10 cellular contexts compared by ENCODE assay signal in the genomic region with DNA sequence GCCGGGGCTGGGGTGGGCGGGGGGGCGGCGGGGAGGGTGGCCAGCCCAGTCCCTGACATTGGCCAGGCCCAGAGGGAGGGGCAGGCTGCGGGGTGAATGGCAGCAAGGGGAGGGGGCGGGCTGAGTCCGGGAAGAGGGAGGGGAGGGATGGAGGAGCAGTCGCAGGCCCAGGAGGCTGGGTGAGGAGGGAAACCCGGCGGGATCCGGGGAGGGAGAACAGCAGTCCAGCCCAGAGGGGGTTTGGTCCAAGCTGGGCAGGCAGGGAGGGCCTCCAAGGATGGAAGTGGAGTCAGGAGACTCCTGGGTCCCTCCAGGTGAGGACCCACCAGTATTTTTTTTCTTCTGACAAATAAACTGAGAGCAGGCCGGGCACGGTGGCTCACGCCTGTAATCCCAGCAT. TPM values are rescaled to one million over a fixed set of nuclear protein-coding genes. Genes with fewer than 3 reads are reported as not detected.
DNase-seq lines count a peak whose midpoint lies in the region; ATAC-seq and TF ChIP-seq lines count a peak whose summit lies in the region.
"Had no signal": no experiment of that assay in that cellular context is flagged by ENCODE, and none has a peak within 500 bp of the region (broad histone marks: within the 10 kb centered on the region; RNA-seq: fewer than 3 reads in every experiment).

No MANE protein-coding gene starts in this region.

- no peak for ATAC-seq in GM21576 (IDR thresholded peaks at IDR 0.05; ENCODE audit: unreplicated experiment)

- intact Hi-C loops in ascending aorta (cut with DNase I), result no loop called here

- no peak overlapping the region for H2AK5ac ChIP-seq in mesendoderm (ENCODE audit: low read length)

- H2BK120ac ChIP-seq in mesendoderm (ENCODE audit: low read depth, low read length), result no peak overlapping the region

- peaks cover 20 to 97% (median 83%) of the 10 kb centered on the region in 10 experiments for H3K4me1 ChIP-seq in BLaER1 treated with 17β-estradiol and CSF1 and Interleukin-3, amounts not matched to agents 10 nM and 100 nM
- H3K4me1 ChIP-seq in ascending aorta, result no peaks in the 10 kb centered on the region
- H3K4me1 ChIP-seq in mesendoderm (ENCODE audit: control insufficient read depth, low read depth, low read length), result no peaks in the 10 kb centered on the region

- no peak overlapping the region for H4K5ac ChIP-seq in mesendoderm (ENCODE audit: low read length)

- peaks cover 0 to 21% (median 0%) of the 10 kb centered on the region in 11 experiments; a peak in 5 of 22 replicates for H4K20me1 ChIP-seq in BLaER1 treated with 17β-estradiol and CSF1 and Interleukin-3, amounts not matched to agents 10 nM and 100 nM

- H3K23ac ChIP-seq in mesendoderm (ENCODE audit: low read length), result no peak overlapping the region

- no peaks in the 10 kb centered on the region for H3K79me1 ChIP-seq in mesendoderm (ENCODE audit: low read length)

- peaks cover 0 to 40% (median 0%) of the 10 kb centered on the region in 11 experiments; a peak in 5 of 22 replicates for H3K27me3 ChIP-seq in BLaER1 treated with 17β-estradiol and CSF1 and Interleukin-3, amounts not matched to agents 10 nM and 100 nM
- H3K27me3 ChIP-seq in ascending aorta, result peaks cover 15% of the 10 kb centered on the region
- no peaks in the 10 kb centered on the region for H3K27me3 ChIP-seq in mesendoderm (ENCODE audit: insufficient read depth, low read length, poor library complexity)

- peak overlapping the region in 8 of 10 experiments; percentile 43 to 74 (median 62); a peak in 12 of 20 replicates for H3K4me3 ChIP-seq in BLaER1 treated with 17β-estradiol and CSF1 and Interleukin-3, amounts not matched to agents 10 nM and 100 nM
- H3K4me3 ChIP-seq in ascending aorta (peak overlapping the region; percentile 43 to 53), mesendoderm (ENCODE audit: low read length) (no peak overlapping the region)

- H3K79me2 ChIP-seq in mesendoderm (ENCODE audit: control insufficient read depth, insufficient read depth, low read length), result no peaks in the 10 kb centered on the region

- H3K36me3 ChIP-seq in BLaER1 treated with 17β-estradiol and CSF1 and Interleukin-3, amounts not matched to agents 10 nM and 100 nM, result no peaks in the 10 kb centered on the region
- H3K36me3 ChIP-seq in ascending aorta, result no peaks in the 10 kb centered on the region
- H3K36me3 ChIP-seq in mesendoderm (ENCODE audit: control insufficient read depth, insufficient read depth, low read length), result no peaks in the 10 kb centered on the region

- H3K9ac ChIP-seq in BLaER1 treated with 17β-estradiol and CSF1 and Interleukin-3, amounts not matched to agents 10 nM and 100 nM, result peak overlapping the region in 8 of 11 experiments; percentile 37 to 65 (median 59); a peak in 12 of 22 replicates
- H3K9ac ChIP-seq in mesendoderm (ENCODE audit: low read length), result peak overlapping the region; percentile 48

- no peak overlapping the region for H3K4ac ChIP-seq in mesendoderm (ENCODE audit: low read depth, low read length)

- H3K27ac ChIP-seq in BLaER1 treated with 17β-estradiol and CSF1 and Interleukin-3, amounts not matched to agents 10 nM and 100 nM, result peak overlapping the region in 6 of 11 experiments; percentile 26 to 71 (median 51); a peak in 10 of 22 replicates
- H3K27ac ChIP-seq in ascending aorta, result no peak overlapping the region
- H3K27ac ChIP-seq in mesendoderm (ENCODE audit: low read depth, low read length), result no peak overlapping the region

- TF ChIP-seq CTCF in ascending aorta (IDR thresholded peaks at IDR 0.05), result no peak

- DNase-seq in NCI-H1092 treated with DMSO at 0.1 percent for 48 hours (lab: John Stamatoyannopoulos, UW), result peak; percentile 75
- DNase-seq in ascending aorta (ENCODE audit: low spot score in 2 of 2), result no peak
- DNase-seq in mesendoderm, result peak; percentile 84
- DNase-seq in LoVo (ENCODE audit: low spot score), result no peak
- no peak for DNase-seq in kidney glomerular epithelial cell (lab: John Stamatoyannopoulos, UW)
- DNase-seq in 8988T, result no peak
- DNase-seq: activated T-cell treated with anti-CD3 and anti-CD28 coated beads, Interleukin-2, amount 50 U/mL, for 1 hour; effector memory CD8-positive, alpha-beta T cell had no signal

- H3K56ac ChIP-seq in mesendoderm (ENCODE audit: low read length), result peak overlapping the region; percentile 10

- no CpG with 5 or more reads among the region's 14 CpGs for WGBS in mesendoderm (ENCODE audit: extremely low coverage, insufficient coverage, low lambda C conversion rate)

- H3K18ac ChIP-seq in mesendoderm (ENCODE audit: low read length), result no peak overlapping the region

- H2BK15ac ChIP-seq in mesendoderm (replicated peaks; ENCODE audit: low read depth), result no peak overlapping the region

- no peaks in the 10 kb centered on the region for H3K9me3 ChIP-seq in BLaER1 treated with 17β-estradiol and CSF1 and Interleukin-3, amounts not matched to agents 10 nM and 100 nM (replicated peaks in 1 of 11)
- no peaks in the 10 kb centered on the region for H3K9me3 ChIP-seq in ascending aorta

- H4K8ac ChIP-seq in mesendoderm (ENCODE audit: low read depth, low read length), result no peak overlapping the region

- no peak overlapping the region for H2BK5ac ChIP-seq in mesendoderm (ENCODE audit: low read length)

- peak overlapping the region; percentile 29 to 98 (median 89); a peak in 21 of 22 replicates for H3K4me2 ChIP-seq in BLaER1 treated with 17β-estradiol and CSF1 and Interleukin-3, amounts not matched to agents 10 nM and 100 nM
- H3K4me2 ChIP-seq in mesendoderm (ENCODE audit: low read length), result no peak overlapping the region

RNA-seq across cellular contexts. Expression of a gene that starts 14.4 kb away (rescaled TPM):
- total RNA-seq in ascending aorta, result not detected
- 0.11 TPM for polyA plus RNA-seq in mesendoderm (2013, experiment 1 of 2)
- polyA plus RNA-seq in mesendoderm (2013, experiment 2 of 2), result 0.10 TPM

RNA-seq across cellular contexts. Expression of a gene that starts 40.4 kb away (rescaled TPM):
- total RNA-seq in ascending aorta, result 5.1 TPM
- 47.4 TPM for polyA plus RNA-seq in mesendoderm (2013, experiment 1 of 2)
- 43.1 TPM for polyA plus RNA-seq in mesendoderm (2013, experiment 2 of 2)

RNA-seq across cellular contexts. Expression of a gene that starts 52.9 kb away (rescaled TPM):
- 15.2 TPM for total RNA-seq in ascending aorta
- 19.2 TPM for polyA plus RNA-seq in mesendoderm (2013, experiment 1 of 2)
- 19.6 TPM for polyA plus RNA-seq in mesendoderm (2013, experiment 2 of 2)

RNA-seq across cellular contexts. Expression of a gene that starts 52.9 kb away (rescaled TPM):
- total RNA-seq in ascending aorta, result 105 TPM
- 72.8 TPM for polyA plus RNA-seq in mesendoderm (2013, experiment 1 of 2)
- 72.0 TPM for polyA plus RNA-seq in mesendoderm (2013, experiment 2 of 2)

Comparison
In these comparisons a context has a peak if more than half of its experiments do, and no peak if none do; other contexts are left out.
1. H3K27ac ChIP-seq: peak in BLaER1 treated with 17β-estradiol and CSF1 and Interleukin-3, amounts not matched to agents 10 nM and 100 nM (6 of 11); none in ascending aorta (0 of 2) and mesendoderm (single experiment).
2. DNase-seq: peak in NCI-H1092 treated with DMSO at 0.1 percent for 48 hours (single experiment) and mesendoderm (single experiment); none in ascending aorta (0 of 2), LoVo (single experiment), kidney glomerular epithelial cell (single experiment) and 8988T (single experiment).